In genomic region chr5:126877569-126877968, GRCh38 we compare ENCODE assay signal across 15 cellular contexts.
"Had no signal": no experiment of that assay in that cellular context is flagged by ENCODE, and none has a peak within 500 bp of the region (broad histone marks: within the 10 kb centered on the region; RNA-seq: fewer than 3 reads in every experiment).

No MANE protein-coding gene starts in this region.

- H3K4me1 Mint-ChIP-seq: natural killer cell; stimulated activated memory B cell treated with anti-CD40 and anti-IgM and Interleukin-4, amounts not matched to agents 10 μg/mL and 1 μg/mL and 100 μg/mL, for 72 hours had no signal

- H3K4me3 Mint-ChIP-seq: effector memory CD8-positive, alpha-beta T cell; natural killer cell; stimulated activated memory B cell treated with anti-CD40 and anti-IgM and Interleukin-4, amounts not matched to agents 10 μg/mL and 1 μg/mL and 100 μg/mL, for 72 hours had no signal

- H3K36me3 Mint-ChIP-seq: natural killer cell had no signal

- H3K9me3 Mint-ChIP-seq: effector memory CD8-positive, alpha-beta T cell; natural killer cell; neural progenitor cell; stimulated activated memory B cell treated with anti-CD40 and anti-IgM and Interleukin-4, amounts not matched to agents 10 μg/mL and 1 μg/mL and 100 μg/mL, for 72 hours had no signal

- H3K27ac Mint-ChIP-seq: effector memory CD8-positive, alpha-beta T cell; natural killer cell; neural progenitor cell; stimulated activated memory B cell treated with anti-CD40 and anti-IgM and Interleukin-4, amounts not matched to agents 10 μg/mL and 1 μg/mL and 100 μg/mL, for 72 hours had no signal

- DNase-seq: cortex of kidney; effector memory CD8-positive, alpha-beta T cell; gastrocnemius medialis; head of caudate nucleus; kidney; left lung; mesenchymal stem cell; natural killer cell; right cardiac atrium; sigmoid colon; stimulated activated CD4-positive, alpha-beta T cell treated with anti-CD3 and anti-CD28 coated beads, Interleukin-4, amount 100 ng/mL, for 4 hours; stimulated activated naive CD8-positive, alpha-beta T cell treated with anti-CD3 and anti-CD28 coated beads, Interleukin-15, Interleukin-2, amounts not matched to agents 100 U/mL and 50 U/mL, for 24 hours; substantia nigra had no signal

- H3K27me3 Mint-ChIP-seq: stimulated activated memory B cell treated with anti-CD40 and anti-IgM and Interleukin-4, amounts not matched to agents 10 μg/mL and 1 μg/mL and 100 μg/mL, for 72 hours had no signal
